Comparison of ENCODE assay signal across 13 cellular contexts in genomic region chr18:13264986-13265900, GRCh38. TPM values are rescaled to one million over a fixed set of nuclear protein-coding genes. Genes with fewer than 3 reads are reported as not detected.
DNase-seq lines count a peak whose midpoint lies in the region; ATAC-seq and TF ChIP-seq lines count a peak whose summit lies in the region.
"Had no signal": no experiment of that assay in that cellular context is flagged by ENCODE, and none has a peak within 500 bp of the region (broad histone marks: within the 10 kb centered on the region; RNA-seq: fewer than 3 reads in every experiment).

No MANE protein-coding gene starts in this region.

- H3K27me3 ChIP-seq in breast epithelium (no peaks in the 10 kb centered on the region), sigmoid colon (no peaks in the 10 kb centered on the region)
- H3K27me3 ChIP-seq: left lung, upper lobe of left lung had no signal

- H3K27ac Mint-ChIP-seq in MCF 10A (ENCODE audit: low read depth, unreplicated experiment): no peak overlapping the region

- H3K36me3 Mint-ChIP-seq in MCF 10A (ENCODE audit: insufficient read depth, unreplicated experiment): no peaks in the 10 kb centered on the region

- H3K27ac ChIP-seq in breast epithelium (peak overlapping the region; percentile 92 to 94), caudate nucleus (ENCODE audit: low read depth, low read length) (peak overlapping the region; percentile 68), sigmoid colon (peak overlapping the region; percentile 71 to 86 (median 81))
- H3K27ac ChIP-seq: left lung had no signal

- H3K27me3 Mint-ChIP-seq in MCF 10A (ENCODE audit: insufficient read depth, unreplicated experiment): peaks cover 30% of the 10 kb centered on the region

- TF ChIP-seq POLR2A in breast epithelium (IDR thresholded peaks at IDR 0.05): no peak
- TF ChIP-seq POLR2A in sigmoid colon (IDR thresholded peaks at IDR 0.05): no peak

- peaks cover 25% of the 10 kb centered on the region for H3K9me3 Mint-ChIP-seq in MCF 10A (ENCODE audit: unreplicated experiment)

- H3K4me3 Mint-ChIP-seq in MCF 10A (ENCODE audit: unreplicated experiment): no peak overlapping the region

- TF ChIP-seq CTCF in breast epithelium (IDR thresholded peaks at IDR 0.05) (no peak), MCF 10A (IDR thresholded peaks at IDR 0.05; ENCODE audit: unreplicated experiment) (no peak), sigmoid colon (IDR thresholded peaks at IDR 0.05) (no peak)

- POLR2A ChIA-PET in MCF 10A (lab: Yijun Ruan, JAX): interaction anchor here (0.9 kb wide), 1 partner anchor 16 kb away, joined by 3 read pairs; no protein-coding TSS in a partner anchor

- H3K4me1 ChIP-seq in breast epithelium (peaks cover 13 to 46% of the 10 kb centered on the region in 2 donors), sigmoid colon (peaks cover 0 to 100% (median 98%) of the 10 kb centered on the region in 4 donors)

- H3K36me3 ChIP-seq in breast epithelium (no peaks in the 10 kb centered on the region), sigmoid colon (no peaks in the 10 kb centered on the region)
- H3K36me3 ChIP-seq: left lung, upper lobe of left lung had no signal

- 91 to 92% methylated on average over 17 of the region's 17 CpGs for WGBS in sigmoid colon, 2 donors

- no peak overlapping the region for H3K4me3 ChIP-seq in breast epithelium
- H3K4me3 ChIP-seq in sigmoid colon: no peak overlapping the region
- H3K4me3 ChIP-seq: left lung, upper lobe of left lung had no signal

- DNase-seq in breast epithelium (ENCODE audit: low spot score in 2 of 2) (peak in 1 of 2 donors; percentile 13), MCF 10A (ENCODE audit: unreplicated experiment) (no peak), caudate nucleus (lab: John Stamatoyannopoulos, UW) (no peak), sigmoid colon (no peak), ureter (ENCODE audit: low spot score) (peak; percentile 34), SIG-M5 (lab: John Stamatoyannopoulos, UW) (no peak), NCI-H2196 treated with DMSO at 0.1 percent for 48 hours (lab: John Stamatoyannopoulos, UW; ENCODE audit: unreplicated experiment) (no peak)
- DNase-seq: effector CD4-positive, alpha-beta T cell; Kasumi-1; left lung; T-helper 9 cell had no signal

- no TSS peak for BruUV-seq in MCF 10A (replicated peaks; lab: Mats Ljungman, UMichigan)

- no peak for TF ChIP-seq EP300 in sigmoid colon (IDR thresholded peaks at IDR 0.05)

- H3K9me3 ChIP-seq in breast epithelium (no peaks in the 10 kb centered on the region), sigmoid colon (no peaks in the 10 kb centered on the region)
- H3K9me3 ChIP-seq: left lung, upper lobe of left lung had no signal

- CTCF ChIA-PET in MCF 10A (lab: Yijun Ruan, JAX): no interaction called here

- intact Hi-C loops in breast epithelium (cut with DNase I; ENCODE audit: low total_unique reads): no loop called here
- intact Hi-C loops in MCF 10A (cut with micrococcal nuclease): no loop called here
- intact Hi-C loops in sigmoid colon (cut with DNase I): loop anchor here (2.0 to 5.0 kb wide), 2 partner anchors 42 to 117 kb away; no protein-coding TSS in a partner anchor

- no peak for ATAC-seq in GM21825 (IDR thresholded peaks at IDR 0.05; ENCODE audit: unreplicated experiment)

- H3K4me1 Mint-ChIP-seq in MCF 10A (ENCODE audit: insufficient read depth, unreplicated experiment): no peaks in the 10 kb centered on the region

RNA-seq across cellular contexts. Expression of gene LDLRAD4, which starts 46.7 kb away (rescaled TPM):
- total RNA-seq in breast epithelium (10 to 100 TPM; 28.5 to 94.3 (median 42.9) TPM), MCF 10A (2022) (not detected in 2 replicates), sigmoid colon (10 to 100 TPM; 17.2 to 28.2 (median 18.2) TPM), ureter (39.7 TPM)
- polyA plus RNA-seq in sigmoid colon: 10 to 100 TPM in 1 of 3 donors, 1 to 10 TPM in 2; 1.2 to 12.2 (median 2.5) TPM

Comparison
In these comparisons a context has a peak if more than half of its experiments do, and no peak if none do; other contexts are left out.
1. RNA of gene LDLRAD4, which starts 46.7 kb away (total RNA-seq): 28.5 to 94.3 TPM in breast epithelium, 39.7 TPM in ureter (single experiment) and 17.2 to 28.2 TPM in sigmoid colon; not detected in MCF 10A; every median in the first group is over 10 times any median in the second.
2. Peak in every context shown above with its lines, with median percentiles within 50 percentile points of each other: H3K27ac ChIP-seq.